ENCODE assay signal across 1 cellular context in the genomic region with DNA sequence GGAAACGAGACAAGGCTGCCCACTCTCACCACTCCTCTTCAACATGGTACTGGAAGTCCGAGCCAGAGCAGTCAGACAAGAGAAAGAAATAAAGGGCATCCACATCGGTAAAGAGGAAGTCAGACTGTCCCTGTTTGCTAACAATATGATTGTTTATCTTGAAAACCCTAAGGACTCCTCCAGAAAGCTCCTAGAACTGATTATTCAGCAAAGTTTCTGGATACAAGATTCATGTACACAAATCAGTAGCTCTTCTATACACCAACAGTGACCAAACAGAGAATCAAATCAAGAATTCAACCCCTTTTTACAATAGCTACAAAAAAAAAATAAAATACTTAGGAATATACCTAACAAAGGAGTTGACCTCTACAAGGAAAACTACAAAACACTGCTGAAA. TPM values are rescaled to one million over a fixed set of nuclear protein-coding genes. Genes with fewer than 3 reads are reported as not detected.
"Had no signal": no experiment of that assay in that cellular context is flagged by ENCODE, and none has a peak within 500 bp of the region (broad histone marks: within the 10 kb centered on the region; RNA-seq: fewer than 3 reads in every experiment).

No MANE protein-coding gene starts in this region.

RNA-seq across cellular contexts. Expression of a gene that starts 4.6 kb away (rescaled TPM):
- total RNA-seq: HepG2 had no signal
- polyA plus RNA-seq: HepG2 had no signal
